Comparison of ENCODE assay signal across 8 cellular contexts in genomic region chr10:44386546-44387052, GRCh38. TPM values are rescaled to one million over a fixed set of nuclear protein-coding genes. Genes with fewer than 3 reads are reported as not detected.
DNase-seq lines count a peak whose midpoint lies in the region; ATAC-seq, FAIRE-seq and TF ChIP-seq lines count a peak whose summit lies in the region.

No MANE protein-coding gene starts in this region.

- ATAC-seq in HG02970 (IDR thresholded peaks at IDR 0.05; ENCODE audit: low FRiP score, unreplicated experiment), result no peak

- DNase-seq in NCI-H446 (lab: John Stamatoyannopoulos, UW) (peak; percentile 5 to 59), NCI-H446 treated with DMSO at 0.1 percent for 48 hours (lab: John Stamatoyannopoulos, UW) (no peak), H4 (ENCODE audit: low spot score) (peak; percentile 33), RPMI8226 (peak; percentile 67), bronchial epithelial cell (ENCODE audit: low read depth) (no peak), kidney epithelial cell (ENCODE audit: low read depth) (no peak)
- peak; percentile 21 to 33 for DNase-seq in stimulated activated CD4-positive, alpha-beta T cell treated with anti-CD3 and anti-CD28 coated beads, Interleukin-4, amount 100 ng/mL, for 48 hours (ENCODE audit: low read depth in 2 of 2)

- no peak for FAIRE-seq in bronchial epithelial cell (lab: Jason Lieb, UNC)

- H3K27me3 ChIP-seq in bronchial epithelial cell (ENCODE audit: control insufficient read depth, insufficient read depth, low read length) (peaks cover 19% of the 10 kb centered on the region), kidney epithelial cell (ENCODE audit: control insufficient read depth, insufficient read depth, low read length) (peaks cover 43% of the 10 kb centered on the region)

- peak; percentile 86 for TF ChIP-seq CTCF in bronchial epithelial cell (IDR thresholded peaks at IDR 0.05; ENCODE audit: insufficient read depth, low read length, severe bottlenecking)
- TF ChIP-seq CTCF in kidney epithelial cell (IDR thresholded peaks at IDR 0.05; ENCODE audit: insufficient read depth, low read length, poor library complexity, severe bottlenecking), result peak; percentile 70

- H3K4me3 ChIP-seq in bronchial epithelial cell (ENCODE audit: low read depth, low read length), result no peak overlapping the region
- no peak overlapping the region for H3K4me3 ChIP-seq in kidney epithelial cell (ENCODE audit: low read depth, low read length)

- H3K36me3 ChIP-seq in bronchial epithelial cell (ENCODE audit: control insufficient read depth, insufficient read depth, low read length) (no peaks in the 10 kb centered on the region), kidney epithelial cell (ENCODE audit: control insufficient read depth, insufficient read depth, low read length) (no peaks in the 10 kb centered on the region)

RNA-seq across cellular contexts. Expression of gene CXCL12, which starts 1.7 kb away (rescaled TPM):
- 0.06 and 0.77 TPM in 2 replicates for total RNA-seq in H4 (2014; rRNA removed; shearing (Covaris generic))
- total RNA-seq in bronchial epithelial cell, result under 0.01 and 1.3 TPM in 2 replicates
- total RNA-seq in kidney epithelial cell, result 13.0 and 13.5 TPM in 2 replicates

Comparison
In these comparisons a context has a peak if more than half of its experiments do, and no peak if none do; other contexts are left out.
1. DNase-seq: peak in NCI-H446 (2 of 2), H4 (single experiment), RPMI8226 (single experiment) and stimulated activated CD4-positive, alpha-beta T cell treated with anti-CD3 and anti-CD28 coated beads, Interleukin-4, amount 100 ng/mL, for 48 hours (2 of 2); none in NCI-H446 treated with DMSO at 0.1 percent for 48 hours (single experiment), bronchial epithelial cell (single experiment) and kidney epithelial cell (single experiment).